13 cellular contexts compared by ENCODE assay signal in genomic region chr12:53993397-53994267, GRCh38. TPM values are rescaled to one million over a fixed set of nuclear protein-coding genes. Genes with fewer than 3 reads are reported as not detected.
DNase-seq lines count a peak whose midpoint lies in the region; ATAC-seq and TF ChIP-seq lines count a peak whose summit lies in the region.
"Had no signal": no experiment of that assay in that cellular context is flagged by ENCODE, and none has a peak within 500 bp of the region (broad histone marks: within the 10 kb centered on the region; RNA-seq: fewer than 3 reads in every experiment).

No MANE protein-coding gene starts in this region.

- no peak overlapping the region for H3K9ac ChIP-seq in iPS-15b (ENCODE audit: low read depth, low read length)

- peaks cover 48% of the 10 kb centered on the region for H3K4me1 Mint-ChIP-seq in activated T-cell treated with anti-CD3 and anti-CD28 coated beads, Interleukin-2, amount 50 U/mL, for 24 hours (ENCODE audit: low read depth)
- H3K4me1 Mint-ChIP-seq in WTC11, result peaks cover 44% of the 10 kb centered on the region
- H3K4me1 Mint-ChIP-seq in stimulated activated effector memory CD8-positive, alpha-beta T cell treated with anti-CD3 and anti-CD28 coated beads, Interleukin-12 subunit alpha, Interleukin-12 subunit beta, amount 100 ng/mL, for 72 hours, result peaks cover 71% of the 10 kb centered on the region

- H3K9me3 Mint-ChIP-seq in activated T-cell treated with anti-CD3 and anti-CD28 coated beads, Interleukin-2, amount 50 U/mL, for 24 hours, result no peaks in the 10 kb centered on the region
- no peaks in the 10 kb centered on the region for H3K9me3 Mint-ChIP-seq in WTC11
- no peaks in the 10 kb centered on the region for H3K9me3 Mint-ChIP-seq in stimulated activated effector memory CD8-positive, alpha-beta T cell treated with anti-CD3 and anti-CD28 coated beads, Interleukin-12 subunit alpha, Interleukin-12 subunit beta, amount 100 ng/mL, for 72 hours

- ATAC-seq in WTC11 (no peak), HG03520 (IDR thresholded peaks at IDR 0.05; ENCODE audit: unreplicated experiment) (no peak)
- no peak for ATAC-seq in stimulated activated effector memory CD8-positive, alpha-beta T cell treated with anti-CD3 and anti-CD28 coated beads, Interleukin-12 subunit alpha, Interleukin-12 subunit beta, amount 100 ng/mL, for 72 hours

- no peaks in the 10 kb centered on the region for H3K36me3 ChIP-seq in iPS-15b (ENCODE audit: control insufficient read depth, insufficient read depth, low read length)

- TF ChIP-seq CTCF in WTC11 (IDR thresholded peaks at IDR 0.05), result no peak

- H3K4me3 Mint-ChIP-seq in activated T-cell treated with anti-CD3 and anti-CD28 coated beads, Interleukin-2, amount 50 U/mL, for 24 hours, result no peak overlapping the region
- H3K4me3 Mint-ChIP-seq in WTC11, result peak overlapping the region; percentile 14; the same call in 1 of the 2 replicates
- H3K4me3 Mint-ChIP-seq in stimulated activated effector memory CD8-positive, alpha-beta T cell treated with anti-CD3 and anti-CD28 coated beads, Interleukin-12 subunit alpha, Interleukin-12 subunit beta, amount 100 ng/mL, for 72 hours, result peak overlapping the region; percentile 86

- peaks cover 100% of the 10 kb centered on the region for H3K27me3 ChIP-seq in iPS-15b (ENCODE audit: control insufficient read depth, insufficient read depth, low read length)

- CTCF ChIA-PET in WTC11 (lab: Charles Lee), result interaction anchor here (0.7 to 3.2 kb wide), 5 partner anchors 12 to 221 kb away, joined by 3 to 12 read pairs (median 4); no protein-coding TSS in a partner anchor

- DNase-seq in activated T-cell treated with anti-CD3 and anti-CD28 coated beads, Interleukin-2, amount 50 U/mL, for 24 hours, result no peak
- DNase-seq in activated T-cell treated with anti-CD3 and anti-CD28 coated beads, Interleukin-2, amount 50 U/mL, for 48 hours, result no peak
- DNase-seq in WTC11 (ENCODE audit: low spot score) (no peak), islet precursor cell (no peak), NCI-H1436 treated with DMSO at 0.1 percent for 48 hours (lab: John Stamatoyannopoulos, UW) (no peak)
- no peak for DNase-seq in stimulated activated effector memory CD8-positive, alpha-beta T cell treated with anti-CD3 and anti-CD28 coated beads, Interleukin-12 subunit alpha, Interleukin-12 subunit beta, amount 100 ng/mL, for 72 hours (ENCODE audit: low spot score in 2 of 2)
- DNase-seq: activated CD4-positive, alpha-beta T cell treated with anti-CD3 and anti-CD28 coated beads, Interleukin-2, amount 50 U/mL, for 1 hour; amygdala; effector memory CD4-positive, alpha-beta T cell; head of caudate nucleus; SHP77 treated with DMSO at 0.1 percent for 48 hours had no signal

- peaks cover 100% of the 10 kb centered on the region for H3K27me3 Mint-ChIP-seq in activated T-cell treated with anti-CD3 and anti-CD28 coated beads, Interleukin-2, amount 50 U/mL, for 24 hours
- H3K27me3 Mint-ChIP-seq in WTC11 (ENCODE audit: low read depth), result peaks cover 100% of the 10 kb centered on the region

- POLR2A ChIA-PET in WTC11 (lab: Charles Lee), result interaction anchor here (0.9 kb wide), 1 partner anchor 24 kb away, joined by 3 read pairs; no protein-coding TSS in a partner anchor

- no peaks in the 10 kb centered on the region for H3K4me1 ChIP-seq in iPS-15b (ENCODE audit: control insufficient read depth, insufficient read depth, low read length)

- H3K27ac Mint-ChIP-seq in activated T-cell treated with anti-CD3 and anti-CD28 coated beads, Interleukin-2, amount 50 U/mL, for 24 hours, result peak overlapping the region; percentile 29
- H3K27ac Mint-ChIP-seq in WTC11, result no peak overlapping the region
- peak overlapping the region; percentile 76 for H3K27ac Mint-ChIP-seq in stimulated activated effector memory CD8-positive, alpha-beta T cell treated with anti-CD3 and anti-CD28 coated beads, Interleukin-12 subunit alpha, Interleukin-12 subunit beta, amount 100 ng/mL, for 72 hours

- H3K36me3 Mint-ChIP-seq in activated T-cell treated with anti-CD3 and anti-CD28 coated beads, Interleukin-2, amount 50 U/mL, for 24 hours (ENCODE audit: low read depth), result no peaks in the 10 kb centered on the region
- H3K36me3 Mint-ChIP-seq in WTC11, result no peaks in the 10 kb centered on the region
- peaks cover 6% of the 10 kb centered on the region for H3K36me3 Mint-ChIP-seq in stimulated activated effector memory CD8-positive, alpha-beta T cell treated with anti-CD3 and anti-CD28 coated beads, Interleukin-12 subunit alpha, Interleukin-12 subunit beta, amount 100 ng/mL, for 72 hours

- peak overlapping the region; percentile 18 for H3K4me3 ChIP-seq in iPS-15b (ENCODE audit: low read depth, low read length)

- H3K9me3 ChIP-seq in iPS-15b (ENCODE audit: control insufficient read depth, insufficient read depth, low read length), result no peaks in the 10 kb centered on the region

TF ChIP-seq in WTC11, 78 proteins besides CTCF, POLR2A, EP300 and RAD21 (continues in another document):
- no peak for TF ChIP-seq ERG (CRISPR knock-in tag; IDR thresholded peaks at IDR 0.05)
- TF ChIP-seq ZNF281 (CRISPR knock-in tag; IDR thresholded peaks at IDR 0.05), result no peak
- TF ChIP-seq GTF2I (CRISPR knock-in tag; conservative IDR thresholded peaks at IDR 0.05), result no peak
- TF ChIP-seq AFF4 (CRISPR knock-in tag; IDR thresholded peaks at IDR 0.05; ENCODE audit: borderline replicate concordance), result no peak
- TF ChIP-seq GABPB1 (CRISPR knock-in tag; IDR thresholded peaks at IDR 0.05), result no peak

RNA-seq across cellular contexts. Expression of gene HOXC9, which starts 6.3 kb away (rescaled TPM):
- total RNA-seq in WTC11 (2021), result not detected in 3 replicates

RNA-seq across cellular contexts. Expression of gene HOXC10, which starts 8.7 kb away (rescaled TPM):
- 0.09 TPM in 1 of 3 replicates, not detected in the others for total RNA-seq in WTC11 (2021)

RNA-seq across cellular contexts. Expression of gene HOXC8, which starts 15.2 kb away (rescaled TPM):
- not detected in 3 replicates for total RNA-seq in WTC11 (2021)

RNA-seq across cellular contexts. Expression of gene HOTAIR, which starts 18.9 kb away (rescaled TPM):
- total RNA-seq in WTC11 (2021), result not detected in 3 replicates

RNA-seq across cellular contexts. Expression of gene HOXC11, which starts 20.7 kb away (rescaled TPM):
- total RNA-seq in WTC11 (2021), result not detected in 3 replicates
